ENCODE assay signal across 8 cellular contexts in the genomic region with DNA sequence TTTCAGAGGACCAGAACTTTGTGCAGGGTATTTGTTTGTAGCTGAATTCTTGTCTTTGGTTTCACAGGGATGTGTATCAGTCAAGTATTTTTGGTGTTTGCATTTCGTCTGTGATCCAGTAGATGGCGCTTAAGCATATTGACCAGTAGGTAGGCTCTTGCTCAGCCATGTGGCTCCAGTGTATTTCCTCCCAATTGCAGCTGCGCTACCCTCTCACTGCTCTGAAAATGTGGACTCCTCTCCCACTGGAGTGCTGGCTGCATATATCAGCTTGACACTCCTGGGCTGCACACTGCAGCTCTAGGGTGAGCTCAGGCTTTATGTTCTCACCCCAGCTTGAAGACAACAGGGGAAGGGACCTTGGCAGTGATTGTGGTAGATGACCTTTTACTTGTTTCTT.
DNase-seq lines count a peak whose midpoint lies in the region; TF ChIP-seq lines count a peak whose summit lies in the region.

No MANE protein-coding gene starts in this region.

- intact Hi-C loops in thyroid gland (cut with DNase I), result no loop called here

- 6 to 13% methylated on average over 3 of the region's 3 CpGs for WGBS in thyroid gland, 2 donors

- H3K4me1 ChIP-seq in HAP-1, result no peaks in the 10 kb centered on the region; the same call in 1 of the 2 replicates
- no peaks in the 10 kb centered on the region for H3K4me1 ChIP-seq in KMS-11 (ENCODE audit: low read depth, poor library complexity, severe bottlenecking)
- H3K4me1 ChIP-seq in SJCRH30, result no peaks in the 10 kb centered on the region
- no peaks in the 10 kb centered on the region for H3K4me1 ChIP-seq in thyroid gland

- H3K9ac ChIP-seq in KMS-11, result no peak overlapping the region

- no peaks in the 10 kb centered on the region for H3K79me2 ChIP-seq in KMS-11 (ENCODE audit: insufficient read depth, low read depth)

- H4K20me1 ChIP-seq in KMS-11 (ENCODE audit: insufficient read depth), result no peaks in the 10 kb centered on the region

- H2AFZ ChIP-seq in KMS-11 (ENCODE audit: low read depth), result no peak overlapping the region

- H3K4me2 ChIP-seq in KMS-11, result no peak overlapping the region

- in situ Hi-C loops in HAP-1 (cut with MboI; ENCODE audit: low sequenced_read_pairs), result no loop called here

- peak; percentile 5 for DNase-seq in stimulated activated CD4-positive, alpha-beta T cell treated with anti-CD3 and anti-CD28 coated beads, Interleukin-15, amount 100 ng/mL, for 24 hours
- DNase-seq in stimulated activated CD4-positive, alpha-beta T cell treated with anti-CD3 and anti-CD28 coated beads, Interleukin-4, amount 100 ng/mL, for 1 hour, result no peak
- peak; percentile 8 to 50 for DNase-seq in HAP-1 (ENCODE audit: low spot score in 2 of 2)
- peak; percentile 47 to 74 for DNase-seq in SJCRH30
- peak; percentile 49 for DNase-seq in globus pallidus (ENCODE audit: low spot score)
- DNase-seq in thyroid gland, result peak in 1 of 2 donors; percentile 4
- no peak for DNase-seq in occipital lobe (lab: John Stamatoyannopoulos, UW)

- H3K4me3 ChIP-seq in HAP-1, result no peak overlapping the region
- no peak overlapping the region for H3K4me3 ChIP-seq in KMS-11 (IDR thresholded peaks at IDR 0.05; ENCODE audit: insufficient read depth, low read depth, low read length)
- H3K4me3 ChIP-seq in SJCRH30, result no peak overlapping the region
- H3K4me3 ChIP-seq in thyroid gland (replicated peaks in 1 of 3), result no peak overlapping the region

- H3K9me3 ChIP-seq in HAP-1, result no peaks in the 10 kb centered on the region
- no peaks in the 10 kb centered on the region for H3K9me3 ChIP-seq in SJCRH30 (replicated peaks)
- no peaks in the 10 kb centered on the region for H3K9me3 ChIP-seq in thyroid gland

- H3K27me3 ChIP-seq in HAP-1 (ENCODE audit: low read depth) (no peaks in the 10 kb centered on the region), KMS-11 (ENCODE audit: insufficient read depth, low read depth) (no peaks in the 10 kb centered on the region), SJCRH30 (no peaks in the 10 kb centered on the region), thyroid gland (no peaks in the 10 kb centered on the region)

- no peak overlapping the region for H3K27ac ChIP-seq in KMS-11
- no peak overlapping the region for H3K27ac ChIP-seq in SJCRH30
- no peak overlapping the region for H3K27ac ChIP-seq in thyroid gland

- TF ChIP-seq CTCF in KMS-11 (conservative IDR thresholded peaks at IDR 0.05; ENCODE audit: low read depth, low read length) (peak; percentile 71), thyroid gland (IDR thresholded peaks at IDR 0.05) (peak in 4 of 6 experiments; percentile 13 to 37 (median 18))

- TF ChIP-seq POLR2A in thyroid gland (IDR thresholded peaks at IDR 0.05), result no peak

- no peaks in the 10 kb centered on the region for H3K36me3 ChIP-seq in HAP-1 (replicated peaks)
- H3K36me3 ChIP-seq in KMS-11 (ENCODE audit: insufficient read depth), result no peaks in the 10 kb centered on the region
- no peaks in the 10 kb centered on the region for H3K36me3 ChIP-seq in SJCRH30
- H3K36me3 ChIP-seq in thyroid gland, result no peaks in the 10 kb centered on the region

Comparison
In these comparisons a context has a peak if more than half of its experiments do, and no peak if none do; other contexts are left out.
1. DNase-seq: peak in stimulated activated CD4-positive, alpha-beta T cell treated with anti-CD3 and anti-CD28 coated beads, Interleukin-15, amount 100 ng/mL, for 24 hours (single experiment), HAP-1 (2 of 2), SJCRH30 (2 of 2) and globus pallidus (single experiment); none in stimulated activated CD4-positive, alpha-beta T cell treated with anti-CD3 and anti-CD28 coated beads, Interleukin-4, amount 100 ng/mL, for 1 hour (single experiment) and occipital lobe (single experiment).